Comparison of ENCODE assay signal across 9 cellular contexts in the genomic region with DNA sequence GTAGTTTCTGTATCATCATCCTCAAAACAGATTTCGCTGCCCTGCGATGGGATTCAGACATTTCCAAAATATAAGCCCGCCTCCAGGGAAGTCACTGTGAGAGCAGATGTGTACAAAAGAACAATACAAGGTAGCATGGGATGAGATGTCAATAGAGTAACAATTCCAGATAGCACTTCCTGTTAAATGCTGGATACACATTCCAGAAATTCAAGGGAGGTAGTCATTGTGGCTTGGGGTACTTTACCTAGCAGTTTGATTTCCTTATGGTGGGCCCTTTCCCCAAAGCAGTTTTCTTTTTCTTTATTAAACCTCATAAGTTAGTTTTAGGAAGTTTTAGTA. TPM values are rescaled to one million over a fixed set of nuclear protein-coding genes. Genes with fewer than 3 reads are reported as not detected.
DNase-seq lines count a peak whose midpoint lies in the region; ATAC-seq, FAIRE-seq and TF ChIP-seq lines count a peak whose summit lies in the region.
"Had no signal": no experiment of that assay in that cellular context is flagged by ENCODE, and none has a peak within 500 bp of the region (broad histone marks: within the 10 kb centered on the region; RNA-seq: fewer than 3 reads in every experiment).

No MANE protein-coding gene starts in this region.

- POLR2A ChIA-PET in A549 (lab: Yijun Ruan, JAX) = no interaction called here

- 62% methylated on average over 3 of the region's 3 CpGs for WGBS in A549 (ENCODE audit: missing lambda C conversion rate)

- H3K27ac Mint-ChIP-seq in neural crest cell (ENCODE audit: unreplicated experiment) = no peak overlapping the region

- H3K4me1 Mint-ChIP-seq in neural crest cell = peaks cover 41% of the 10 kb centered on the region

- H3K27me3 Mint-ChIP-seq in neural crest cell (ENCODE audit: low read depth) = peaks cover 3% of the 10 kb centered on the region

- no peaks in the 10 kb centered on the region for H3K36me3 Mint-ChIP-seq in neural crest cell (ENCODE audit: low read depth)

- ATAC-seq in A549 (no peak), HG03139 (IDR thresholded peaks at IDR 0.05; ENCODE audit: unreplicated experiment) (no peak)

- H3K4me3 ChIP-seq in A549 = peak overlapping the region; percentile 82
- H3K4me3 ChIP-seq: BLaER1 had no signal

- TF ChIP-seq POLR2A in A549 (IDR thresholded peaks at IDR 0.05; ENCODE audit: low read length) = no peak

- no peaks in the 10 kb centered on the region for H3K9me3 Mint-ChIP-seq in neural crest cell

- peak overlapping the region; percentile 90 for H3K4me2 ChIP-seq in A549
- H3K4me2 ChIP-seq: BLaER1 had no signal

- CTCF ChIA-PET in A549 (lab: Yijun Ruan, JAX) = no interaction called here

- DNase-seq in A549 (ENCODE audit: low read depth in 1 of 2, low spot score in 1 of 2) = no peak
- DNase-seq in NCI-H146 (lab: John Stamatoyannopoulos, UW) = peak; percentile 35
- no peak for DNase-seq in epithelial cell of prostate (ENCODE audit: low read depth, low spot score)
- no peak for DNase-seq in neural crest cell (ENCODE audit: low read depth, low spot score)
- no peak for DNase-seq in GOT3 (lab: John Stamatoyannopoulos, UW)
- DNase-seq in DMS 273 treated with DMSO at 0.1 percent for 48 hours (lab: John Stamatoyannopoulos, UW) = no peak
- no peak for DNase-seq in activated naive CD4-positive, alpha-beta T cell treated with anti-CD3 and anti-CD28 coated beads, Interleukin-2, amount 50 U/mL, for 16 hours

- TF ChIP-seq CTCF in A549 (IDR thresholded peaks at IDR 0.05) (no peak), neural crest cell (conservative IDR thresholded peaks at IDR 0.05) (no peak)

- no peak for TF ChIP-seq RAD21 in A549 (conservative IDR thresholded peaks at IDR 0.05 in 1 of 2, IDR thresholded peaks at IDR 0.05 in 1 of 2)

- FAIRE-seq in A549 (lab: Jason Lieb, UNC) = no peak

- H3K9me3 ChIP-seq in A549 = no peaks in the 10 kb centered on the region

- peak overlapping the region; percentile 85 for H3K4me3 Mint-ChIP-seq in neural crest cell

- TF ChIP-seq EP300 in A549 (IDR thresholded peaks at IDR 0.05) = no peak

- peak overlapping the region; percentile 97 to 99 for H3K27ac ChIP-seq in A549
- peak overlapping the region; percentile 89 for H3K27ac ChIP-seq in epithelial cell of prostate
- H3K27ac ChIP-seq: BLaER1 had no signal

- H3K4me1 ChIP-seq in A549 = peaks cover 46% of the 10 kb centered on the region
- H3K4me1 ChIP-seq: BLaER1 had no signal

TF ChIP-seq in A549, 52 proteins besides CTCF, POLR2A, EP300 and RAD21:
- no peak for TF ChIP-seq HES2 (IDR thresholded peaks at IDR 0.05)
- TF ChIP-seq TP53 (CRISPR knock-in tag; IDR thresholded peaks at IDR 0.05) = no peak
- no peak for TF ChIP-seq JUN (IDR thresholded peaks at IDR 0.05)
TF ChIP-seq in A549: peak in this region for 0.

RNA-seq across cellular contexts. Expression of gene RNF217, which starts 2.5 kb away (rescaled TPM):
- polyA plus RNA-seq in A549 (2011; rRNA removed) (20.0 and 22.3 TPM in 2 replicates), A549 (2017; fragmentation: RNase III; extraction: RNeasy Plus Mini Kit Qiagen cat#74134 plus additional on column Dnase treatment) (4.7 to 9.9 TPM (median 5.7 TPM) in 3 replicates)
- 4.9 and 5.0 TPM in 2 replicates for polyA plus RNA-seq in A549 (2012; cell fraction: cytosol; rRNA removed)
- polyA plus RNA-seq in A549 (2012; cell fraction: nucleus; rRNA removed) = 3.7 and 6.1 TPM in 2 replicates
- polyA minus RNA-seq in A549 (2011; rRNA and poly(A)+ RNA removed) = 40.8 and 46.5 TPM in 2 replicates
- total RNA-seq in neural crest cell = 8.4 and 8.7 TPM in 2 replicates
